1 cellular context compared by ENCODE assay signal in genomic region chr11:27861706-27862430, GRCh38.
TF ChIP-seq lines count a peak whose summit lies in the region.

No MANE protein-coding gene starts in this region.

TF ChIP-seq in GM23338, 12 proteins besides CTCF, POLR2A, EP300 and RAD21 (continued from another document):
- no peak for TF ChIP-seq ZNF331 (CRISPR knock-in tag; IDR thresholded peaks at IDR 0.05; ENCODE audit: low read depth)
- TF ChIP-seq REST (IDR thresholded peaks at IDR 0.05; ENCODE audit: unreplicated experiment): no peak
- TF ChIP-seq CREB1 (CRISPR knock-in tag; IDR thresholded peaks at IDR 0.05; ENCODE audit: low read depth): no peak
- TF ChIP-seq JUNB (IDR thresholded peaks at IDR 0.05; ENCODE audit: unreplicated experiment): no peak
- TF ChIP-seq EZH2 (IDR thresholded peaks at IDR 0.05; ENCODE audit: low read depth, unreplicated experiment): no peak
- no peak for TF ChIP-seq STAT1 (IDR thresholded peaks at IDR 0.05; ENCODE audit: unreplicated experiment)
- no peak for TF ChIP-seq NANOG (IDR thresholded peaks at IDR 0.05; ENCODE audit: borderline replicate concordance)
- TF ChIP-seq EZH2phosphoT487 (IDR thresholded peaks at IDR 0.05; ENCODE audit: unreplicated experiment): no peak
- no peak for TF ChIP-seq ZNF462 (CRISPR knock-in tag; IDR thresholded peaks at IDR 0.05)
- no peak for TF ChIP-seq POLR2AphosphoS5 (IDR thresholded peaks at IDR 0.05; ENCODE audit: low read depth)
- no peak for TF ChIP-seq ZNF114 (CRISPR knock-in tag; IDR thresholded peaks at IDR 0.05)
